Comparison of ENCODE assay signal across 10 cellular contexts in genomic region chr9:128828267-128828666, GRCh38. TPM values are rescaled to one million over a fixed set of nuclear protein-coding genes. Genes with fewer than 3 reads are reported as not detected.
DNase-seq lines count a peak whose midpoint lies in the region; ATAC-seq and TF ChIP-seq lines count a peak whose summit lies in the region.
"Had no signal": no experiment of that assay in that cellular context is flagged by ENCODE, and none has a peak within 500 bp of the region (broad histone marks: within the 10 kb centered on the region; RNA-seq: fewer than 3 reads in every experiment).

No MANE protein-coding gene starts in this region.

- H3K27me3 Mint-ChIP-seq in brain, result peaks cover 10% of the 10 kb centered on the region

- H3K9me2 ChIP-seq in SK-N-SH, result no peaks in the 10 kb centered on the region

- CTCF ChIA-PET in SK-N-SH (lab: Yijun Ruan, JAX), result interaction anchor here (2.2 to 3.7 kb wide), 2 partner anchors 10 to 100 kb away, joined by 6 to 34 read pairs; partner anchors contain the start of gene ENDOG

- H3K4me2 ChIP-seq in SK-N-SH, result peak overlapping the region; percentile 92

- H3K4me1 Mint-ChIP-seq in brain, result peaks cover 15% of the 10 kb centered on the region

- ATAC-seq in SK-N-SH treated with all-trans-retinoic acid at 6 μM for 48 hours, result no peak

- POLR2A ChIA-PET in SK-N-SH (lab: Yijun Ruan, JAX), result interaction anchor here (0.9 kb wide), 1 partner anchor 10 kb away, joined by 3 read pairs; the partner anchor contains the start of gene ENDOG

- TF ChIP-seq CTCF in SK-N-SH (IDR thresholded peaks at IDR 0.05) (0 out of 2 replicates have a peak, but pooled peaks have one; percentile 11), brain (conservative IDR thresholded peaks at IDR 0.05) (no peak)

- H2AFZ ChIP-seq in SK-N-SH (ENCODE audit: low read depth) (no peak overlapping the region), neuron (ENCODE audit: low read depth, low read length) (no peak overlapping the region)

- peaks cover 16% of the 10 kb centered on the region for H3F3A ChIP-seq in SK-N-SH (replicated peaks; ENCODE audit: insufficient read depth)

- no peak for TF ChIP-seq EP300 in SK-N-SH (IDR thresholded peaks at IDR 0.05; ENCODE audit: borderline replicate concordance in 1 of 2, low read depth in 1 of 2, low read length in 1 of 2)

- H3K9me3 ChIP-seq in SK-N-SH (no peaks in the 10 kb centered on the region), KOPT-K1 (ENCODE audit: insufficient read depth, low read length, poor library complexity, severe bottlenecking) (no peaks in the 10 kb centered on the region), neuron (ENCODE audit: low read length) (no peaks in the 10 kb centered on the region)
- H3K9me3 ChIP-seq: transverse colon had no signal

- H3K4me1 ChIP-seq in SK-N-SH (ENCODE audit: control insufficient read depth in 1 of 2, insufficient read depth in 2 of 2, low read depth in 1 of 2, low read length in 1 of 2), result peaks cover 0 to 6% of the 10 kb centered on the region in 2 experiments; a peak in 1 of 4 replicates
- H3K4me1 ChIP-seq in neuron (ENCODE audit: insufficient read depth, low read length), result peaks cover 6% of the 10 kb centered on the region

- H3K27ac ChIP-seq in SK-N-SH (ENCODE audit: low read depth in 2 of 2, low read length in 1 of 2), result no peak overlapping the region
- peak overlapping the region; percentile 81 for H3K27ac ChIP-seq in KOPT-K1 (ENCODE audit: low read depth, low read length, poor library complexity, severe bottlenecking)

- no peaks in the 10 kb centered on the region for H3K9me3 Mint-ChIP-seq in brain

- 99% methylated on average over 8 of the region's 8 CpGs for WGBS in SK-N-SH (ENCODE audit: low lambda C conversion rate)

- no peak overlapping the region for H3K9ac ChIP-seq in SK-N-SH

- H3K36me3 ChIP-seq in SK-N-SH (replicated peaks in 1 of 2; ENCODE audit: control insufficient read depth in 1 of 2, insufficient read depth in 2 of 2, low read length in 1 of 2) (peaks cover 26 to 36% of the 10 kb centered on the region in 2 experiments), KOPT-K1 (ENCODE audit: insufficient read depth, low read length) (peaks cover 51% of the 10 kb centered on the region), neuron (ENCODE audit: insufficient read depth, low read length) (peaks cover 38% of the 10 kb centered on the region)
- H3K36me3 ChIP-seq: transverse colon had no signal

- peaks cover 5% of the 10 kb centered on the region for H3K36me3 Mint-ChIP-seq in brain

- peaks cover 25% of the 10 kb centered on the region; the same call in 1 of the 2 replicates for H3K79me2 ChIP-seq in SK-N-SH (ENCODE audit: insufficient read depth)

- H3K27me3 ChIP-seq in SK-N-SH (ENCODE audit: insufficient read depth) (no peaks in the 10 kb centered on the region), neuron (ENCODE audit: insufficient read depth, low read length) (no peaks in the 10 kb centered on the region)
- H3K27me3 ChIP-seq: transverse colon had no signal

- DNase-seq in SK-N-SH (no peak), hypothalamus (lab: John Stamatoyannopoulos, UW) (no peak), 8988T (no peak)
- DNase-seq in activated CD4-positive, CD25-positive, alpha-beta regulatory T cell (lab: John Stamatoyannopoulos, UW), result no peak
- DNase-seq: amygdala, transverse colon had no signal

- H3K4me3 ChIP-seq in SK-N-SH (ENCODE audit: low read depth in 2 of 2, low read length in 1 of 2) (peak overlapping the region in 1 of 2 experiments; percentile 75; a peak in 1 of 4 replicates), neuron (ENCODE audit: low read length) (peak overlapping the region; percentile 78)

- H3K27ac Mint-ChIP-seq in brain, result peak overlapping the region in 3 of 5 experiments; percentile 24 to 84 (median 39)

- H4K20me1 ChIP-seq in SK-N-SH (ENCODE audit: insufficient read depth), result no peaks in the 10 kb centered on the region

- TF ChIP-seq RAD21 in SK-N-SH (IDR thresholded peaks at IDR 0.05; ENCODE audit: low read length), result no peak

- H3K4me3 Mint-ChIP-seq in brain, result peak overlapping the region; percentile 94 to 97 (median 95)

TF ChIP-seq in SK-N-SH, 30 proteins besides CTCF, POLR2A, EP300 and RAD21 (continues in another document):
- TF ChIP-seq RXRA (IDR thresholded peaks at IDR 0.05; ENCODE audit: borderline replicate concordance, low read depth), result no peak
- no peak for TF ChIP-seq PBX3 (IDR thresholded peaks at IDR 0.05)

TF ChIP-seq in SK-N-SH treated with all-trans-retinoic acid at 6 μM for 48 hours, 23 proteins besides CTCF, POLR2A, EP300 and RAD21 (continues in another document):
- TF ChIP-seq CSDC2 (CRISPR knock-in tag; IDR thresholded peaks at IDR 0.05) (no peak), OSR1 (CRISPR knock-in tag; IDR thresholded peaks at IDR 0.05) (no peak), PATZ1 (CRISPR knock-in tag; IDR thresholded peaks at IDR 0.05; ENCODE audit: borderline replicate concordance) (no peak), ESRRG (CRISPR knock-in tag; IDR thresholded peaks at IDR 0.05) (no peak), BACH2 (CRISPR knock-in tag; IDR thresholded peaks at IDR 0.05; ENCODE audit: borderline replicate concordance) (no peak), GLIS3 (CRISPR knock-in tag; IDR thresholded peaks at IDR 0.05) (no peak), ZFP3 (CRISPR knock-in tag; IDR thresholded peaks at IDR 0.05) (no peak)
- TF ChIP-seq, protein P1, sequence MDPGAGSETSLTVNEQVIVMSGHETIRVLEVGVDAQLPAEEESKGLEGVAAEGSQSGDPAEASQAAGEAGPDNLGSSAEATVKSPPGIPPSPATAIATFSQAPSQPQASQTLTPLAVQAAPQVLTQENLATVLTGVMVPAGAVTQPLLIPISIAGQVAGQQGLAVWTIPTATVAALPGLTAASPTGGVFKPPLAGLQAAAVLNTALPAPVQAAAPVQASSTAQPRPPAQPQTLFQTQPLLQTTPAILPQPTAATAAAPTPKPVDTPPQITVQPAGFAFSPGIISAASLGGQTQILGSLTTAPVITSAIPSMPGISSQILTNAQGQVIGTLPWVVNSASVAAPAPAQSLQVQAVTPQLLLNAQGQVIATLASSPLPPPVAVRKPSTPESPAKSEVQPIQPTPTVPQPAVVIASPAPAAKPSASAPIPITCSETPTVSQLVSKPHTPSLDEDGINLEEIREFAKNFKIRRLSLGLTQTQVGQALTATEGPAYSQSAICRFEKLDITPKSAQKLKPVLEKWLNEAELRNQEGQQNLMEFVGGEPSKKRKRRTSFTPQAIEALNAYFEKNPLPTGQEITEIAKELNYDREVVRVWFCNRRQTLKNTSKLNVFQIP (CRISPR knock-in tag; IDR thresholded peaks at IDR 0.05; ENCODE audit: borderline replicate concordance, low read depth), result no peak

RNA-seq across cellular contexts. Expression of gene SPOUT1, which starts 1.3 kb away (rescaled TPM):
- polyA plus RNA-seq in SK-N-SH (2012; rRNA removed), result 43.5 and 44.2 TPM in 2 replicates
- polyA plus RNA-seq in SK-N-SH (2012; cell fraction: cytosol; rRNA removed), result 16.0 and 25.7 TPM in 2 replicates
- 134 and 140 TPM in 2 replicates for polyA plus RNA-seq in SK-N-SH (2012; cell fraction: nucleus; rRNA removed)
- polyA plus RNA-seq in brain (ENCODE audit: insufficient read depth, low read depth, low replicate concordance), result 47.5 TPM

RNA-seq across cellular contexts. Expression of gene ENDOG, which starts 10.0 kb away (rescaled TPM):
- 22.2 and 26.6 TPM in 2 replicates for polyA plus RNA-seq in SK-N-SH (2012; rRNA removed)
- 12.0 and 18.7 TPM in 2 replicates for polyA plus RNA-seq in SK-N-SH (2012; cell fraction: cytosol; rRNA removed)
- 13.7 and 23.5 TPM in 2 replicates for polyA plus RNA-seq in SK-N-SH (2012; cell fraction: nucleus; rRNA removed)
- polyA plus RNA-seq in brain (ENCODE audit: insufficient read depth, low read depth, low replicate concordance), result 53.4 TPM

RNA-seq across cellular contexts. Expression of gene TBC1D13, which starts 41.2 kb away (rescaled TPM):
- polyA plus RNA-seq in SK-N-SH (2012; rRNA removed) (19.1 and 19.7 TPM in 2 replicates), brain (ENCODE audit: insufficient read depth, low read depth, low replicate concordance) (37.2 TPM)
- 10.1 and 14.8 TPM in 2 replicates for polyA plus RNA-seq in SK-N-SH (2012; cell fraction: cytosol; rRNA removed)
- 26.5 and 27.7 TPM in 2 replicates for polyA plus RNA-seq in SK-N-SH (2012; cell fraction: nucleus; rRNA removed)

RNA-seq across cellular contexts. Expression of gene KYAT1, which starts 53.5 kb away (rescaled TPM):
- 9.4 and 13.3 TPM in 2 replicates for polyA plus RNA-seq in SK-N-SH (2012; rRNA removed)
- 5.8 and 7.4 TPM in 2 replicates for polyA plus RNA-seq in SK-N-SH (2012; cell fraction: cytosol; rRNA removed)
- polyA plus RNA-seq in SK-N-SH (2012; cell fraction: nucleus; rRNA removed), result 44.4 and 51.5 TPM in 2 replicates
- polyA plus RNA-seq in brain (ENCODE audit: insufficient read depth, low read depth, low replicate concordance), result 37.4 TPM

RNA-seq across cellular contexts. Expression of gene LRRC8A, which starts 53.7 kb away (rescaled TPM):
- 28.6 and 30.4 TPM in 2 replicates for polyA plus RNA-seq in SK-N-SH (2012; rRNA removed)
- polyA plus RNA-seq in SK-N-SH (2012; cell fraction: cytosol; rRNA removed), result 17.5 and 25.6 TPM in 2 replicates
- polyA plus RNA-seq in SK-N-SH (2012; cell fraction: nucleus; rRNA removed), result 20.1 and 21.2 TPM in 2 replicates
- polyA plus RNA-seq in brain (ENCODE audit: insufficient read depth, low read depth, low replicate concordance), result 69.4 TPM
